Comparison of ENCODE assay signal across 20 cellular contexts in genomic region chr16:2061526-2061925, GRCh38. TPM values are rescaled to one million over a fixed set of nuclear protein-coding genes. Genes with fewer than 3 reads are reported as not detected.
A peak's percentile ranks its signal among the peaks of the same experiment; 100 is the strongest.
DNase-seq lines count a peak whose midpoint lies in the region; ATAC-seq, FAIRE-seq and TF ChIP-seq lines count a peak whose summit lies in the region.
"Had no signal": no experiment of that assay in that cellular context is flagged by ENCODE, and none has a peak within 500 bp of the region (broad histone marks: within the 10 kb centered on the region; RNA-seq: fewer than 3 reads in every experiment).

No MANE protein-coding gene starts in this region.

- H2AFZ ChIP-seq in HepG2 (ENCODE audit: low read length) (no peak overlapping the region), neuronal stem cell (ENCODE audit: low read length) (no peak overlapping the region)

- no peak overlapping the region for H3K4me3 ChIP-seq in HepG2 (replicated peaks in 1 of 3; ENCODE audit: insufficient read depth in 1 of 3, low read depth in 2 of 3, low read length in 3 of 3)
- H3K4me3 ChIP-seq in right lobe of liver = no peak overlapping the region
- H3K4me3 ChIP-seq in neuronal stem cell (ENCODE audit: low read length in 2 of 2) = no peak overlapping the region
- H3K4me3 ChIP-seq: GM12878, HAP-1 had no signal

- H2AK5ac ChIP-seq in neuronal stem cell (ENCODE audit: low read depth, low read length) = peak overlapping the region; percentile 84

- no peaks in the 10 kb centered on the region for H4K20me1 ChIP-seq in HepG2 (ENCODE audit: insufficient read depth, low read length)

- no peak for FAIRE-seq in HepG2 (lab: Jason Lieb, UNC)
- FAIRE-seq: A204.1, GM12878, H54 had no signal

- H3K4me2 ChIP-seq in HepG2 (ENCODE audit: low read depth, low read length) (no peak overlapping the region), neuronal stem cell (ENCODE audit: insufficient read depth, low read length, poor library complexity, severe bottlenecking) (no peak overlapping the region)

- POLR2A ChIA-PET in HepG2 (lab: Yijun Ruan, JAX) = no interaction called here

- H3K36me3 ChIP-seq in HepG2 (replicated peaks in 1 of 2; ENCODE audit: control insufficient read depth in 1 of 2, insufficient read depth in 2 of 2, low read length in 2 of 2) (peaks cover 13% of the 10 kb centered on the region in 2 experiments), right lobe of liver (peaks cover 0 to 48% (median 10%) of the 10 kb centered on the region in 4 donors), neuronal stem cell (replicated peaks in 1 of 2; ENCODE audit: control insufficient read depth in 2 of 2, insufficient read depth in 2 of 2, low read length in 2 of 2) (peaks cover 29 to 69% of the 10 kb centered on the region in 2 donors)

- CTCF ChIA-PET in HepG2 (lab: Yijun Ruan, JAX; ENCODE audit: low intra/inter-chr PET ratio, low total read pairs) = no interaction called here

- no peak for TF ChIP-seq RAD21 in HepG2 (CRISPR knock-in tag; IDR thresholded peaks at IDR 0.05)

- no peak overlapping the region for H3K18ac ChIP-seq in neuronal stem cell (ENCODE audit: low read length)

- H3K4me1 ChIP-seq in HepG2 (ENCODE audit: insufficient read depth, low read length) (no peaks in the 10 kb centered on the region), right lobe of liver (peaks cover 0 to 8% (median 4%) of the 10 kb centered on the region in 4 donors), neuronal stem cell (ENCODE audit: control insufficient read depth in 2 of 2, insufficient read depth in 1 of 2, low read depth in 1 of 2, low read length in 2 of 2) (peaks cover 0 to 13% of the 10 kb centered on the region in 2 donors)
- H3K4me1 ChIP-seq: Caco-2, HAP-1 had no signal

- H3K23ac ChIP-seq in neuronal stem cell (ENCODE audit: low read depth, low read length, poor library complexity) = no peak overlapping the region

- H3K27me3 ChIP-seq in HepG2 (ENCODE audit: control insufficient read depth in 1 of 2, insufficient read depth in 2 of 2, low read length in 2 of 2) = no peaks in the 10 kb centered on the region
- no peaks in the 10 kb centered on the region for H3K27me3 ChIP-seq in right lobe of liver
- no peaks in the 10 kb centered on the region for H3K27me3 ChIP-seq in neuronal stem cell (ENCODE audit: control insufficient read depth in 3 of 3, insufficient read depth in 3 of 3, low read depth in 1 of 3, low read length in 3 of 3)

- H2BK5ac ChIP-seq in neuronal stem cell (ENCODE audit: low read length) = peak overlapping the region; percentile 24

- H3K27ac ChIP-seq in HepG2 (ENCODE audit: extremely low read length, insufficient read depth, low read length) (peak overlapping the region; percentile 55), right lobe of liver (no peak overlapping the region), neuronal stem cell (replicated peaks; ENCODE audit: low read length) (no peak overlapping the region)
- H3K27ac ChIP-seq: 22Rv1 had no signal

- no peak overlapping the region for H4K8ac ChIP-seq in neuronal stem cell (ENCODE audit: low read depth, low read length)

- TF ChIP-seq EP300 in HepG2 (IDR thresholded peaks at IDR 0.05; ENCODE audit: low read depth in 2 of 2, low read length in 2 of 2) = no peak
- no peak for TF ChIP-seq EP300 in HepG2 (CRISPR knock-in tag; IDR thresholded peaks at IDR 0.05; ENCODE audit: borderline replicate concordance)

- no peak overlapping the region for H4K91ac ChIP-seq in neuronal stem cell (ENCODE audit: low read depth, low read length, poor library complexity)

- no peak; the same call in 1 of the 3 replicates for ATAC-seq in HepG2
- ATAC-seq in right lobe of liver = no peak
- peak; percentile 7 for ATAC-seq in esophagus mucosa
- ATAC-seq: CD8-positive, alpha-beta T cell; GM12878 had no signal

- 89% methylated on average over 6 of the region's 13 CpGs for WGBS in HepG2 (ENCODE audit: low lambda C conversion rate)
- WGBS in right lobe of liver (ENCODE audit: insufficient coverage, low coverage, low lambda C conversion rate, missing lambda C conversion rate) = no CpG with 5 or more reads among the region's 13 CpGs
- WGBS in neuronal stem cell (ENCODE audit: extremely low coverage in 2 of 2, insufficient read length in 2 of 2, insufficient replicate concordance in 1 of 2), 2 donors = no CpG with 5 or more reads among the region's 13 CpGs

- TF ChIP-seq POLR2A in HepG2 (IDR thresholded peaks at IDR 0.05; ENCODE audit: insufficient read depth in 1 of 2, low read depth in 2 of 2, low read length in 2 of 2) (no peak), right lobe of liver (IDR thresholded peaks at IDR 0.05) (no peak)

- H3K9me3 ChIP-seq in HepG2 (ENCODE audit: low read length) (no peaks in the 10 kb centered on the region), right lobe of liver (no peaks in the 10 kb centered on the region), neuronal stem cell (replicated peaks in 1 of 2; ENCODE audit: control insufficient read depth in 2 of 2, insufficient read depth in 1 of 2, low read depth in 1 of 2, low read length in 2 of 2) (peaks cover 0 to 5% of the 10 kb centered on the region in 2 donors)
- H3K9me3 ChIP-seq: Caco-2, HAP-1 had no signal

- H2BK12ac ChIP-seq in neuronal stem cell (ENCODE audit: low read length) = no peak overlapping the region

- no peak overlapping the region for H3K4ac ChIP-seq in neuronal stem cell (ENCODE audit: low read length)

- H3K9ac ChIP-seq in HepG2 (ENCODE audit: insufficient read depth, low read depth, low read length) = no peak overlapping the region
- no peak overlapping the region for H3K9ac ChIP-seq in neuronal stem cell (ENCODE audit: low read depth, low read length, poor library complexity)

- intact Hi-C loops in HepG2 (cut with micrococcal nuclease; ENCODE audit: unreplicated experiment) (no loop called here), right lobe of liver (cut with DNase I) (loop anchor here in 1 of 2 donors (5.0 kb wide), 1 partner anchor 44 kb away; the partner anchor contains the start of gene NPW)

- no peaks in the 10 kb centered on the region for H3K79me2 ChIP-seq in HepG2 (ENCODE audit: insufficient read depth, low read length)

- H2BK120ac ChIP-seq in neuronal stem cell (ENCODE audit: low read depth, low read length) = no peak overlapping the region

- H3K79me1 ChIP-seq in neuronal stem cell (ENCODE audit: low read depth, low read length) = no peaks in the 10 kb centered on the region

- H3K14ac ChIP-seq in neuronal stem cell (ENCODE audit: low read length) = peak overlapping the region; percentile 47

- H2BK15ac ChIP-seq in neuronal stem cell (ENCODE audit: low read length) = no peak overlapping the region

- BruUV-seq in HepG2 (replicated peaks; lab: Mats Ljungman, UMichigan) = no TSS peak

- no peak for DNase-seq in HepG2 (ENCODE audit: low spot score)
- no peak for DNase-seq in right lobe of liver
- DNase-seq in neuronal stem cell (ENCODE audit: low spot score) = no peak
- no peak for DNase-seq in Kasumi-1 (lab: John Stamatoyannopoulos, UW)
- no peak for DNase-seq in NCI-H2227 (lab: John Stamatoyannopoulos, UW; ENCODE audit: unreplicated experiment)
- DNase-seq: C1 segment of cervical spinal cord; Caco-2; CD4-positive, CD25-positive, alpha-beta regulatory T cell; CD8-positive, alpha-beta T cell; DMS153; DND-41; GDM1; GOT3; HFFc6 had no signal

- TF ChIP-seq CTCF in HepG2 (CRISPR knock-in tag; IDR thresholded peaks at IDR 0.05) = no peak
- TF ChIP-seq CTCF in right lobe of liver (IDR thresholded peaks at IDR 0.05) = no peak

- in situ Hi-C loops in HepG2 (cut with HindIII; ENCODE audit: extremely low pct_ligation_motif_present, low pct_unique_long_range_greater_than_20kb) = no loop called here

RNA-seq across cellular contexts. Expression of gene TSC2, which starts 13.7 kb away (rescaled TPM):
- total RNA-seq in HepG2 (2016; rRNA removed; fragmentation: Illumina TruSeq; extraction: Trizol) = 10.3 and 19.6 TPM in 2 replicates
- 13.6 and 17.2 TPM in 2 replicates for total RNA-seq in HepG2 (2016; cell fraction: cytosol; rRNA removed; fragmentation: Illumina TruSeq; extraction: Trizol; ENCODE audit: low read depth)
- total RNA-seq in HepG2 (2016; cell fraction: insoluble cytoplasmic fraction; rRNA removed; fragmentation: Illumina TruSeq; extraction: Trizol) = 7.7 and 19.6 TPM in 2 replicates
- 13.2 and 13.3 TPM in 2 replicates for total RNA-seq in HepG2 (2016; cell fraction: membrane; rRNA removed; fragmentation: Illumina TruSeq; extraction: Trizol)
- 21.2 and 34.7 TPM in 2 replicates for total RNA-seq in HepG2 (2016; cell fraction: nucleus; rRNA removed; fragmentation: Illumina TruSeq; extraction: Trizol)
- polyA plus RNA-seq in HepG2 (2011; rRNA removed) = 40.4 and 44.6 TPM in 2 replicates
- 13.0 and 19.7 TPM in 2 replicates for polyA plus RNA-seq in HepG2 (2011; cell fraction: cytosol; rRNA removed)
- polyA plus RNA-seq in HepG2 (2011; cell fraction: nucleus; rRNA removed) = 352 and 473 TPM in 2 replicates
- 50.1 and 57.0 TPM in 2 replicates for polyA plus RNA-seq in HepG2 (2012)
- polyA plus RNA-seq in HepG2 (2016; cell fraction: cytosol; fragmentation: Illumina TruSeq; extraction: Trizol; ENCODE audit: low read depth) = 2.9 and 4.1 TPM in 2 replicates
- polyA plus RNA-seq in HepG2 (2016; cell fraction: insoluble cytoplasmic fraction; fragmentation: Illumina TruSeq; extraction: Trizol; ENCODE audit: low read depth) = 13.2 and 17.7 TPM in 2 replicates
- polyA plus RNA-seq in HepG2 (2016; cell fraction: membrane; fragmentation: Illumina TruSeq; extraction: Trizol; ENCODE audit: low read depth) = 5.4 and 5.7 TPM in 2 replicates
- 82.5 and 84.9 TPM in 2 replicates for polyA plus RNA-seq in HepG2 (2016; cell fraction: nucleus; fragmentation: Illumina TruSeq; extraction: Trizol; ENCODE audit: insufficient read depth, low read depth)
- 69.9 and 84.9 TPM in 2 replicates for polyA minus RNA-seq in HepG2 (2011; rRNA and poly(A)+ RNA removed; ENCODE audit: low replicate concordance)
- polyA minus RNA-seq in HepG2 (2011; cell fraction: cytosol; rRNA and poly(A)+ RNA removed) = 25.5 and 36.2 TPM in 2 replicates
- polyA minus RNA-seq in HepG2 (2011; cell fraction: nucleus; rRNA and poly(A)+ RNA removed) = 59.4 and 61.0 TPM in 2 replicates
- total RNA-seq in right lobe of liver = 100 to 1,000 TPM in 1 of 6 experiments, 10 to 100 TPM in 5; 25.7 to 124 (median 59.4) TPM
- total RNA-seq in esophagus mucosa = 49.5 TPM
- 54.6 TPM for polyA plus RNA-seq in neuronal stem cell (2013, experiment 1 of 2)
- 53.2 TPM for polyA plus RNA-seq in neuronal stem cell (2013, experiment 2 of 2)

RNA-seq across cellular contexts. Expression of gene NTHL1, which starts 13.9 kb away (rescaled TPM):
- total RNA-seq in HepG2 (2016; rRNA removed; fragmentation: Illumina TruSeq; extraction: Trizol) (64.8 and 64.9 TPM in 2 replicates), right lobe of liver (100 to 1,000 TPM in 1 of 6 experiments, 10 to 100 TPM in 5; 12.0 to 127 (median 42.6) TPM), esophagus mucosa (15.8 TPM)
- total RNA-seq in HepG2 (2016; cell fraction: cytosol; rRNA removed; fragmentation: Illumina TruSeq; extraction: Trizol; ENCODE audit: low read depth) = 24.9 and 26.2 TPM in 2 replicates
- 69.4 and 70.6 TPM in 2 replicates for total RNA-seq in HepG2 (2016; cell fraction: insoluble cytoplasmic fraction; rRNA removed; fragmentation: Illumina TruSeq; extraction: Trizol)
- total RNA-seq in HepG2 (2016; cell fraction: membrane; rRNA removed; fragmentation: Illumina TruSeq; extraction: Trizol) = 25.2 and 29.9 TPM in 2 replicates
- 22.8 and 26.0 TPM in 2 replicates for total RNA-seq in HepG2 (2016; cell fraction: nucleus; rRNA removed; fragmentation: Illumina TruSeq; extraction: Trizol)
- polyA plus RNA-seq in HepG2 (2011; rRNA removed) = 47.5 and 55.6 TPM in 2 replicates
- 63.4 and 112 TPM in 2 replicates for polyA plus RNA-seq in HepG2 (2011; cell fraction: cytosol; rRNA removed)
- polyA plus RNA-seq in HepG2 (2011; cell fraction: nucleus; rRNA removed) = 61.1 and 66.7 TPM in 2 replicates
- 19.7 and 24.2 TPM in 2 replicates for polyA plus RNA-seq in HepG2 (2012)
- 12.4 and 13.2 TPM in 2 replicates for polyA plus RNA-seq in HepG2 (2016; cell fraction: cytosol; fragmentation: Illumina TruSeq; extraction: Trizol; ENCODE audit: low read depth)
- polyA plus RNA-seq in HepG2 (2016; cell fraction: insoluble cytoplasmic fraction; fragmentation: Illumina TruSeq; extraction: Trizol; ENCODE audit: low read depth) = 43.0 and 46.2 TPM in 2 replicates
- polyA plus RNA-seq in HepG2 (2016; cell fraction: membrane; fragmentation: Illumina TruSeq; extraction: Trizol; ENCODE audit: low read depth) = 15.6 and 17.1 TPM in 2 replicates
- polyA plus RNA-seq in HepG2 (2016; cell fraction: nucleus; fragmentation: Illumina TruSeq; extraction: Trizol; ENCODE audit: insufficient read depth, low read depth) = 42.8 and 44.9 TPM in 2 replicates
- polyA minus RNA-seq in HepG2 (2011; rRNA and poly(A)+ RNA removed; ENCODE audit: low replicate concordance) = 25.8 and 50.8 TPM in 2 replicates
- polyA minus RNA-seq in HepG2 (2011; cell fraction: cytosol; rRNA and poly(A)+ RNA removed) = 24.2 and 32.7 TPM in 2 replicates
- polyA minus RNA-seq in HepG2 (2011; cell fraction: nucleus; rRNA and poly(A)+ RNA removed) = 9.3 and 11.6 TPM in 2 replicates
- polyA plus RNA-seq in neuronal stem cell (2013, experiment 1 of 2) = 28.2 TPM
- 27.7 TPM for polyA plus RNA-seq in neuronal stem cell (2013, experiment 2 of 2)

RNA-seq across cellular contexts. Expression of gene NHERF2, which starts 34.8 kb away (rescaled TPM):
- 15.8 and 23.7 TPM in 2 replicates for total RNA-seq in HepG2 (2016; rRNA removed; fragmentation: Illumina TruSeq; extraction: Trizol)
- total RNA-seq in HepG2 (2016; cell fraction: cytosol; rRNA removed; fragmentation: Illumina TruSeq; extraction: Trizol; ENCODE audit: low read depth) = 17.2 and 21.7 TPM in 2 replicates
- 14.8 and 26.0 TPM in 2 replicates for total RNA-seq in HepG2 (2016; cell fraction: insoluble cytoplasmic fraction; rRNA removed; fragmentation: Illumina TruSeq; extraction: Trizol)
- total RNA-seq in HepG2 (2016; cell fraction: membrane; rRNA removed; fragmentation: Illumina TruSeq; extraction: Trizol) = 42.5 and 44.6 TPM in 2 replicates
- 14.4 and 15.0 TPM in 2 replicates for total RNA-seq in HepG2 (2016; cell fraction: nucleus; rRNA removed; fragmentation: Illumina TruSeq; extraction: Trizol)
- 39.3 and 47.2 TPM in 2 replicates for polyA plus RNA-seq in HepG2 (2011; rRNA removed)
- polyA plus RNA-seq in HepG2 (2011; cell fraction: cytosol; rRNA removed) = 28.8 and 54.4 TPM in 2 replicates
- 94.7 and 105 TPM in 2 replicates for polyA plus RNA-seq in HepG2 (2011; cell fraction: nucleus; rRNA removed)
- 25.8 and 38.7 TPM in 2 replicates for polyA plus RNA-seq in HepG2 (2012)
- polyA plus RNA-seq in HepG2 (2016; cell fraction: cytosol; fragmentation: Illumina TruSeq; extraction: Trizol; ENCODE audit: low read depth) = 54.0 and 63.1 TPM in 2 replicates
- polyA plus RNA-seq in HepG2 (2016; cell fraction: insoluble cytoplasmic fraction; fragmentation: Illumina TruSeq; extraction: Trizol; ENCODE audit: low read depth) = 37.8 and 52.2 TPM in 2 replicates
- polyA plus RNA-seq in HepG2 (2016; cell fraction: membrane; fragmentation: Illumina TruSeq; extraction: Trizol; ENCODE audit: low read depth) = 72.6 and 84.9 TPM in 2 replicates
- 53.4 and 59.6 TPM in 2 replicates for polyA plus RNA-seq in HepG2 (2016; cell fraction: nucleus; fragmentation: Illumina TruSeq; extraction: Trizol; ENCODE audit: insufficient read depth, low read depth)
- 6.8 and 36.4 TPM in 2 replicates for polyA minus RNA-seq in HepG2 (2011; rRNA and poly(A)+ RNA removed; ENCODE audit: low replicate concordance)
- polyA minus RNA-seq in HepG2 (2011; cell fraction: cytosol; rRNA and poly(A)+ RNA removed) = 24.4 and 28.2 TPM in 2 replicates
- 13.3 and 13.8 TPM in 2 replicates for polyA minus RNA-seq in HepG2 (2011; cell fraction: nucleus; rRNA and poly(A)+ RNA removed)
- total RNA-seq in right lobe of liver = 100 to 1,000 TPM; 129 to 284 (median 186) TPM
- 21.6 TPM for total RNA-seq in esophagus mucosa
- 16.0 TPM for polyA plus RNA-seq in neuronal stem cell (2013, experiment 1 of 2)
- 14.8 TPM for polyA plus RNA-seq in neuronal stem cell (2013, experiment 2 of 2)

RNA-seq across cellular contexts. Expression of gene NPW, which starts 41.9 kb away (rescaled TPM):
- total RNA-seq in HepG2 (2016; rRNA removed; fragmentation: Illumina TruSeq; extraction: Trizol) = 0.97 TPM in 1 of 2 replicates, not detected in the other
- 1.1 and 2.6 TPM in 2 replicates for total RNA-seq in HepG2 (2016; cell fraction: cytosol; rRNA removed; fragmentation: Illumina TruSeq; extraction: Trizol; ENCODE audit: low read depth)
- total RNA-seq in HepG2 (2016; cell fraction: insoluble cytoplasmic fraction; rRNA removed; fragmentation: Illumina TruSeq; extraction: Trizol) = 0.87 TPM in 1 of 2 replicates, not detected in the other
- 0.71 and 0.79 TPM in 2 replicates for total RNA-seq in HepG2 (2016; cell fraction: membrane; rRNA removed; fragmentation: Illumina TruSeq; extraction: Trizol)
- not detected in 2 replicates for total RNA-seq in HepG2 (2016; cell fraction: nucleus; rRNA removed; fragmentation: Illumina TruSeq; extraction: Trizol)
- polyA plus RNA-seq in HepG2 (2011; rRNA removed) = 0.24 and 0.25 TPM in 2 replicates
- polyA plus RNA-seq in HepG2 (2011; cell fraction: cytosol; rRNA removed) = 0.50 and 0.85 TPM in 2 replicates
- polyA plus RNA-seq in HepG2 (2011; cell fraction: nucleus; rRNA removed) = 1.1 and 1.2 TPM in 2 replicates
- polyA plus RNA-seq in HepG2 (2012) = 0.82 and 1.4 TPM in 2 replicates
- 0.87 and 1.2 TPM in 2 replicates for polyA plus RNA-seq in HepG2 (2016; cell fraction: cytosol; fragmentation: Illumina TruSeq; extraction: Trizol; ENCODE audit: low read depth)
- polyA plus RNA-seq in HepG2 (2016; cell fraction: insoluble cytoplasmic fraction; fragmentation: Illumina TruSeq; extraction: Trizol; ENCODE audit: low read depth) = 0.61 and 0.63 TPM in 2 replicates
- polyA plus RNA-seq in HepG2 (2016; cell fraction: membrane; fragmentation: Illumina TruSeq; extraction: Trizol; ENCODE audit: low read depth) = 0.42 and 0.81 TPM in 2 replicates
- polyA plus RNA-seq in HepG2 (2016; cell fraction: nucleus; fragmentation: Illumina TruSeq; extraction: Trizol; ENCODE audit: insufficient read depth, low read depth) = 0.85 and 2.0 TPM in 2 replicates
- polyA minus RNA-seq in HepG2 (2011; rRNA and poly(A)+ RNA removed; ENCODE audit: low replicate concordance) = 0.21 TPM in 1 of 2 replicates, not detected in the other
- 3.4 TPM in 1 of 2 replicates, not detected in the other for polyA minus RNA-seq in HepG2 (2011; cell fraction: cytosol; rRNA and poly(A)+ RNA removed)
- 0.50 TPM in 1 of 2 replicates, not detected in the other for polyA minus RNA-seq in HepG2 (2011; cell fraction: nucleus; rRNA and poly(A)+ RNA removed)
- 10 to 100 TPM in 2 of 6 experiments, 1 to 10 TPM in 4; 2.7 to 12.3 (median 8.2) TPM for total RNA-seq in right lobe of liver
- total RNA-seq in esophagus mucosa = 0.80 TPM
- 2.0 TPM for polyA plus RNA-seq in neuronal stem cell (2013, experiment 1 of 2)
- 1.7 TPM for polyA plus RNA-seq in neuronal stem cell (2013, experiment 2 of 2)
- total RNA-seq: CD4-positive, CD25-positive, alpha-beta regulatory T cell; CD8-positive, alpha-beta T cell had no signal
- polyA plus RNA-seq: CD4-positive, CD25-positive, alpha-beta regulatory T cell had no signal

RNA-seq across cellular contexts. Expression of gene ZNF598, which starts 51.9 kb away (rescaled TPM):
- total RNA-seq in HepG2 (2016; rRNA removed; fragmentation: Illumina TruSeq; extraction: Trizol) (9.5 and 13.5 TPM in 2 replicates), right lobe of liver (10 to 100 TPM; 21.6 to 46.4 (median 25.0) TPM), esophagus mucosa (41.0 TPM)
- total RNA-seq in HepG2 (2016; cell fraction: cytosol; rRNA removed; fragmentation: Illumina TruSeq; extraction: Trizol; ENCODE audit: low read depth) = 7.8 and 8.6 TPM in 2 replicates
- 6.1 and 14.0 TPM in 2 replicates for total RNA-seq in HepG2 (2016; cell fraction: insoluble cytoplasmic fraction; rRNA removed; fragmentation: Illumina TruSeq; extraction: Trizol)
- 8.0 and 9.4 TPM in 2 replicates for total RNA-seq in HepG2 (2016; cell fraction: membrane; rRNA removed; fragmentation: Illumina TruSeq; extraction: Trizol)
- total RNA-seq in HepG2 (2016; cell fraction: nucleus; rRNA removed; fragmentation: Illumina TruSeq; extraction: Trizol) = 15.2 and 16.0 TPM in 2 replicates
- polyA plus RNA-seq in HepG2 (2011; rRNA removed) = 14.2 and 17.6 TPM in 2 replicates
- polyA plus RNA-seq in HepG2 (2011; cell fraction: cytosol; rRNA removed) = 10.9 and 19.8 TPM in 2 replicates
- polyA plus RNA-seq in HepG2 (2011; cell fraction: nucleus; rRNA removed) = 80.6 and 103 TPM in 2 replicates
- polyA plus RNA-seq in HepG2 (2012) = 6.9 and 11.3 TPM in 2 replicates
- 4.2 and 5.0 TPM in 2 replicates for polyA plus RNA-seq in HepG2 (2016; cell fraction: cytosol; fragmentation: Illumina TruSeq; extraction: Trizol; ENCODE audit: low read depth)
- polyA plus RNA-seq in HepG2 (2016; cell fraction: insoluble cytoplasmic fraction; fragmentation: Illumina TruSeq; extraction: Trizol; ENCODE audit: low read depth) = 14.5 and 15.5 TPM in 2 replicates
- 8.5 and 11.6 TPM in 2 replicates for polyA plus RNA-seq in HepG2 (2016; cell fraction: membrane; fragmentation: Illumina TruSeq; extraction: Trizol; ENCODE audit: low read depth)
- polyA plus RNA-seq in HepG2 (2016; cell fraction: nucleus; fragmentation: Illumina TruSeq; extraction: Trizol; ENCODE audit: insufficient read depth, low read depth) = 58.7 and 59.3 TPM in 2 replicates
- 25.2 and 28.9 TPM in 2 replicates for polyA minus RNA-seq in HepG2 (2011; rRNA and poly(A)+ RNA removed; ENCODE audit: low replicate concordance)
- 12.5 and 18.7 TPM in 2 replicates for polyA minus RNA-seq in HepG2 (2011; cell fraction: cytosol; rRNA and poly(A)+ RNA removed)
- polyA minus RNA-seq in HepG2 (2011; cell fraction: nucleus; rRNA and poly(A)+ RNA removed) = 12.6 and 18.4 TPM in 2 replicates
- 21.3 TPM for polyA plus RNA-seq in neuronal stem cell (2013, experiment 1 of 2)
- polyA plus RNA-seq in neuronal stem cell (2013, experiment 2 of 2) = 20.9 TPM
